ENCODE assay signal across 26 cellular contexts in the genomic region with DNA sequence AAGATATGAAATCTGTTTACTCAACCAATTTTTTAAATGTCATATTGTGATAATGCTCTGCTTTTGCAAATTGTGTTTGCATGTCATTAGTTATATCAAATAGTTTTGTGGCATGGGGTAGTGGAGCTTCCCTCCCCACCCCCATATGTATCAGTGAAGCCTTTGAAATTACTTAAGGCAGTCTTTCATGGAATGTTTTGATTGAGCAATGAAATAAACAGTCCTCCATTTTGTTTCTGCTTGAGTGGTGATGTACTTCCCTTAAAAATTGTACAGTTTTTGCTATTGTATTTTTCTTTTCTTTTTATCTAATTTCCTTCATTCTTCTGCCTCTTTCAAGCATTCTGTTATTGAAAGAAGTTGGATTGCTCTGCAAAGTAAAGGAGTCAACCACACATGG. TPM values are rescaled to one million over a fixed set of nuclear protein-coding genes. Genes with fewer than 3 reads are reported as not detected.
DNase-seq lines count a peak whose midpoint lies in the region; ATAC-seq lines count a peak whose summit lies in the region.
"Had no signal": no experiment of that assay in that cellular context is flagged by ENCODE, and none has a peak within 500 bp of the region (broad histone marks: within the 10 kb centered on the region; RNA-seq: fewer than 3 reads in every experiment).

No MANE protein-coding gene starts in this region.

- H3K36me3 ChIP-seq in SK-N-MC (ENCODE audit: insufficient read depth, low read length), result no peaks in the 10 kb centered on the region
- H3K36me3 ChIP-seq in mesenchymal stem cell (ENCODE audit: control insufficient read depth in 1 of 2, insufficient read depth in 2 of 2, low read depth in 1 of 2, low read length in 2 of 2), result peaks cover 0 to 7% of the 10 kb centered on the region in 2 experiments
- H3K36me3 ChIP-seq: BLaER1 treated with 17β-estradiol and CSF1 and Interleukin-3, amounts not matched to agents 10 nM and 100 nM; SJCRH30 had no signal

- H2AFZ ChIP-seq in mesenchymal stem cell (ENCODE audit: low read depth, low read length), result no peak overlapping the region

- H3K14ac ChIP-seq in mesenchymal stem cell (ENCODE audit: low read length in 2 of 2), result no peak overlapping the region

- H2BK5ac ChIP-seq in mesenchymal stem cell (ENCODE audit: low read depth, low read length, poor library complexity, severe bottlenecking), result no peak overlapping the region

- H4K8ac ChIP-seq in mesenchymal stem cell (ENCODE audit: low read length), result no peak overlapping the region

- no peak overlapping the region for H4K91ac ChIP-seq in mesenchymal stem cell (ENCODE audit: low read length)

- no peak overlapping the region for H3K23ac ChIP-seq in mesenchymal stem cell (ENCODE audit: low read length in 2 of 2)

- H3K4ac ChIP-seq in mesenchymal stem cell (ENCODE audit: low read depth in 1 of 2, low read length in 2 of 2), result no peak overlapping the region

- H2BK12ac ChIP-seq in mesenchymal stem cell (ENCODE audit: low read length in 2 of 2), result no peak overlapping the region

- H3K27ac ChIP-seq in SK-N-MC, result peak overlapping the region; percentile 65
- H3K27ac ChIP-seq in mesenchymal stem cell (ENCODE audit: low read length, poor library complexity, severe bottlenecking), result no peak overlapping the region
- peak overlapping the region; percentile 25 for H3K27ac ChIP-seq in temporal lobe (ENCODE audit: low read depth, low read length)
- H3K27ac ChIP-seq: A549; BLaER1 treated with 17β-estradiol and CSF1 and Interleukin-3, amounts not matched to agents 10 nM and 100 nM; SJCRH30 had no signal

- H3K9ac ChIP-seq in SK-N-MC (ENCODE audit: insufficient read length) (no peak overlapping the region), mesenchymal stem cell (ENCODE audit: low read length) (no peak overlapping the region)
- H3K9ac ChIP-seq: BLaER1 treated with 17β-estradiol and CSF1 and Interleukin-3, amounts not matched to agents 10 nM and 100 nM had no signal

- ATAC-seq in GM19397 (IDR thresholded peaks at IDR 0.05; ENCODE audit: unreplicated experiment), result no peak
- ATAC-seq: A549, HCT116, PC-3 had no signal

- H2BK120ac ChIP-seq in mesenchymal stem cell (ENCODE audit: low read depth, low read length), result no peak overlapping the region

- H2AK5ac ChIP-seq in mesenchymal stem cell (ENCODE audit: low read length, severe bottlenecking), result no peak overlapping the region

- H3K79me1 ChIP-seq in mesenchymal stem cell (replicated peaks; ENCODE audit: low read length, poor library complexity, severe bottlenecking), result no peaks in the 10 kb centered on the region

- DNase-seq in SK-N-MC (ENCODE audit: low read depth, low spot score), result no peak
- peak; percentile 37 for DNase-seq in fibroblast of gingiva (ENCODE audit: low read depth)
- DNase-seq in mesenchymal stem cell, result peak; percentile 22
- no peak for DNase-seq in NCI-H1092 (lab: John Stamatoyannopoulos, UW)
- no peak for DNase-seq in NCI-H748 treated with DMSO at 0.1 percent for 48 hours (lab: John Stamatoyannopoulos, UW)
- DNase-seq: AML-193; CD4-positive, alpha-beta T cell; KBM-7; MV-4-11; NCI-H1105 treated with DMSO at 0.1 percent for 48 hours; NCI-H146; NCI-H1930; NCI-H2107; NCI-H524; NCI-H774; PC-3; SJCRH30 had no signal

- H3K4me3 ChIP-seq in SK-N-MC (peak overlapping the region; percentile 1; the same call in 1 of the 2 replicates), mesenchymal stem cell (ENCODE audit: insufficient read depth in 1 of 2, low read depth in 1 of 2, low read length in 2 of 2) (no peak overlapping the region)
- H3K4me3 ChIP-seq: A549; BLaER1 treated with 17β-estradiol and CSF1 and Interleukin-3, amounts not matched to agents 10 nM and 100 nM; SJCRH30 had no signal

- H3K9me3 ChIP-seq in SK-N-MC (ENCODE audit: low read depth, low read length), result no peaks in the 10 kb centered on the region
- H3K9me3 ChIP-seq in mesenchymal stem cell (ENCODE audit: control insufficient read depth, low read length), result no peaks in the 10 kb centered on the region
- H3K9me3 ChIP-seq: A549, SJCRH30 had no signal

- H3K27me3 ChIP-seq in mesenchymal stem cell (ENCODE audit: control insufficient read depth in 1 of 2, insufficient read depth in 1 of 2, low read length in 2 of 2), result peaks cover 15 to 24% of the 10 kb centered on the region in 2 experiments

- peaks cover 21% of the 10 kb centered on the region for H3K4me1 ChIP-seq in mesenchymal stem cell (ENCODE audit: control insufficient read depth, insufficient read depth, low read depth, low read length)

- no peak overlapping the region for H3K4me2 ChIP-seq in mesenchymal stem cell (ENCODE audit: low read length, poor library complexity, severe bottlenecking)
- H3K4me2 ChIP-seq: A549 had no signal

- H2BK15ac ChIP-seq in mesenchymal stem cell (ENCODE audit: low read depth, poor library complexity, severe bottlenecking), result no peak overlapping the region

- no peak overlapping the region for H3K18ac ChIP-seq in mesenchymal stem cell (ENCODE audit: low read depth in 1 of 2, low read length in 2 of 2)

RNA-seq across cellular contexts. Expression of a gene that starts 3.5 kb away (rescaled TPM):
- 0.01 TPM for polyA plus RNA-seq in mesenchymal stem cell (2013, experiment 1 of 2)
- 0.04 TPM for polyA plus RNA-seq in mesenchymal stem cell (2013, experiment 2 of 2)
- 4.7 TPM for total RNA-seq in temporal lobe
- total RNA-seq: CD4-positive, alpha-beta T cell; Daoy; LHCN-M2; MCF 10A had no signal

RNA-seq across cellular contexts. Expression of a gene that starts 13.9 kb away (rescaled TPM):
- 8.7 TPM for polyA plus RNA-seq in mesenchymal stem cell (2013, experiment 1 of 2)
- polyA plus RNA-seq in mesenchymal stem cell (2013, experiment 2 of 2), result 10.3 TPM
- 2.2 TPM for total RNA-seq in temporal lobe

RNA-seq across cellular contexts. Expression of a gene that starts 39.5 kb away (rescaled TPM):
- 56.6 TPM for polyA plus RNA-seq in mesenchymal stem cell (2013, experiment 1 of 2)
- 56.6 TPM for polyA plus RNA-seq in mesenchymal stem cell (2013, experiment 2 of 2)
- 27.3 TPM for total RNA-seq in temporal lobe

RNA-seq across cellular contexts. Expression of a gene that starts 49.7 kb away (rescaled TPM):
- 0.01 TPM for polyA plus RNA-seq in mesenchymal stem cell (2013, experiment 1 of 2)
- polyA plus RNA-seq in mesenchymal stem cell (2013, experiment 2 of 2), result 0.08 TPM
- total RNA-seq in temporal lobe, result 0.98 TPM
- total RNA-seq: H1, LHCN-M2, PC-3 had no signal

RNA-seq across cellular contexts. Expression of a gene that starts 49.9 kb away (rescaled TPM):
- polyA plus RNA-seq in mesenchymal stem cell (2013, experiment 1 of 2), result 773 TPM
- 885 TPM for polyA plus RNA-seq in mesenchymal stem cell (2013, experiment 2 of 2)
- total RNA-seq in temporal lobe, result 76.2 TPM

Comparison
In these comparisons a context has a peak if more than half of its experiments do, and no peak if none do; other contexts are left out.
1. DNase-seq: peak in fibroblast of gingiva (single experiment) and mesenchymal stem cell (single experiment); none in SK-N-MC (single experiment), NCI-H1092 (single experiment) and NCI-H748 treated with DMSO at 0.1 percent for 48 hours (single experiment).